2 cellular contexts compared by ENCODE assay signal in the genomic region with DNA sequence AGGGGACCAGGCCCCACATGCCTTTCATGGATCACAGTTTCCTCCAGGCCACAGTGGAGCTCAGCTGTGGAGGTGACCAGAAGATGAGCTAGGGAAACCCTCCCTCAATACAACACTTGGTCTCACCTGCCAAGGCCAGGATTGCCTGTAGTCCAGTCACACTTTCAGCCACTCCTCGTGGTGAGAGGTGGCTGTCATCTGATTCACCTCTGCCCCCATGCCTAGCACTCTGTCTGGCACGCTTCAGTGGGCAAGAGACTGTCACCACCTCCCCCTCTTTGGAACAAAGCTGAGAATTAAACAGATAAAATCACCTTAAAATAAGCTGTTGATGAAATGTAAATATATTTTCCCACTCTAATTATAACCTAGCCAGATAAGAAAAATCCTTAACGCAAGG.
TF ChIP-seq lines count a peak whose summit lies in the region.

No MANE protein-coding gene starts in this region.

TF ChIP-seq in GM12891, 5 proteins besides CTCF, POLR2A, EP300 and RAD21:
- TF ChIP-seq PAX5 (IDR thresholded peaks at IDR 0.05; ENCODE audit: insufficient read depth, low read length, severe bottlenecking) (no peak), POU2F2 (IDR thresholded peaks at IDR 0.05; ENCODE audit: low read depth, low read length) (no peak), SPI1 (IDR thresholded peaks at IDR 0.05; ENCODE audit: low read depth, low read length) (no peak), TAF1 (IDR thresholded peaks at IDR 0.05; ENCODE audit: low read depth, low read length) (no peak), POLR2AphosphoS5 (IDR thresholded peaks at IDR 0.05; ENCODE audit: low read depth, low read length) (no peak)
TF ChIP-seq in GM12891: peak in this region for 0.

TF ChIP-seq in IMR-90, 13 proteins besides CTCF, POLR2A, EP300 and RAD21:
- no peak for TF ChIP-seq MAFK (IDR thresholded peaks at IDR 0.05; ENCODE audit: low read depth, low read length)
- TF ChIP-seq NFE2L2 (IDR thresholded peaks at IDR 0.05; ENCODE audit: low read depth, low read length), result no peak
- TF ChIP-seq ELK1 (IDR thresholded peaks at IDR 0.05; ENCODE audit: borderline replicate concordance, low read depth, low read length), result no peak
- no peak for TF ChIP-seq MAZ (IDR thresholded peaks at IDR 0.05; ENCODE audit: borderline replicate concordance, low read depth, low read length)
- TF ChIP-seq CEBPB (IDR thresholded peaks at IDR 0.05; ENCODE audit: low read depth, low read length), result no peak
- no peak for TF ChIP-seq MXI1 (IDR thresholded peaks at IDR 0.05; ENCODE audit: borderline replicate concordance, low read depth, low read length)
- TF ChIP-seq CHD1 (IDR thresholded peaks at IDR 0.05; ENCODE audit: low read depth, low read length), result no peak
- TF ChIP-seq, protein P1, sequence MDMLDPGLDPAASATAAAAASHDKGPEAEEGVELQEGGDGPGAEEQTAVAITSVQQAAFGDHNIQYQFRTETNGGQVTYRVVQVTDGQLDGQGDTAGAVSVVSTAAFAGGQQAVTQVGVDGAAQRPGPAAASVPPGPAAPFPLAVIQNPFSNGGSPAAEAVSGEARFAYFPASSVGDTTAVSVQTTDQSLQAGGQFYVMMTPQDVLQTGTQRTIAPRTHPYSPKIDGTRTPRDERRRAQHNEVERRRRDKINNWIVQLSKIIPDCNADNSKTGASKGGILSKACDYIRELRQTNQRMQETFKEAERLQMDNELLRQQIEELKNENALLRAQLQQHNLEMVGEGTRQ (IDR thresholded peaks at IDR 0.05; ENCODE audit: low read depth, low read length), result no peak
- no peak for TF ChIP-seq BHLHE40 (IDR thresholded peaks at IDR 0.05; ENCODE audit: low read depth, low read length)
- TF ChIP-seq RCOR1 (IDR thresholded peaks at IDR 0.05; ENCODE audit: insufficient replicate concordance, low read length), result no peak
- TF ChIP-seq SMC3 (IDR thresholded peaks at IDR 0.05; ENCODE audit: low read depth, low read length), result no peak
- TF ChIP-seq FOS (IDR thresholded peaks at IDR 0.05; ENCODE audit: low read depth, low read length), result no peak
- no peak for TF ChIP-seq RFX5 (IDR thresholded peaks at IDR 0.05; ENCODE audit: low read depth, low read length)
